ENCODE assay signal across 8 cellular contexts in genomic region chr15:69394556-69395282, GRCh38. TPM values are rescaled to one million over a fixed set of nuclear protein-coding genes. Genes with fewer than 3 reads are reported as not detected.
DNase-seq lines count a peak whose midpoint lies in the region; ATAC-seq, FAIRE-seq and TF ChIP-seq lines count a peak whose summit lies in the region.

No MANE protein-coding gene starts in this region.

- POLR2A ChIA-PET in AG04450 (lab: Yijun Ruan, JAX), result interaction anchor here (0.5 to 0.6 kb wide), 2 partner anchors 50 to 69 kb away, joined by 3 read pairs; no protein-coding TSS in a partner anchor

- peaks cover 2% of the 10 kb centered on the region for H3K9me3 Mint-ChIP-seq in astrocyte (ENCODE audit: unreplicated experiment)

- no peak for TF ChIP-seq POLR2A in gastrocnemius medialis (IDR thresholded peaks at IDR 0.05)

- intact Hi-C loops in gastrocnemius medialis (cut with DNase I; ENCODE audit: low total_unique reads), result loop anchor here (1.0 kb wide), 1 partner anchor 335 kb away; no protein-coding TSS in a partner anchor

- CTCF ChIA-PET in AG04450 (lab: Charles Lee), result interaction anchor here (0.6 to 3.5 kb wide), 28 partner anchors 8 to 1174 kb away, joined by 3 to 48 read pairs (median 4); partner anchors contain the start of genes GLCE and KIF23

- FAIRE-seq in astrocyte (lab: Jason Lieb, UNC), result no peak

- H3K9ac ChIP-seq in astrocyte (ENCODE audit: low read length), result no peak overlapping the region

- H3K4me1 ChIP-seq in astrocyte (ENCODE audit: insufficient read depth, low read length), result peaks cover 25% of the 10 kb centered on the region
- H3K4me1 ChIP-seq in hepatocyte (ENCODE audit: insufficient read depth), result peaks cover 6% of the 10 kb centered on the region
- no peaks in the 10 kb centered on the region for H3K4me1 ChIP-seq in gastrocnemius medialis

- H3K4me1 Mint-ChIP-seq in astrocyte (ENCODE audit: low read depth, unreplicated experiment), result peaks cover 22% of the 10 kb centered on the region

- peaks cover 3% of the 10 kb centered on the region for H3K36me3 Mint-ChIP-seq in astrocyte (ENCODE audit: low read depth, unreplicated experiment)

- H3K27me3 Mint-ChIP-seq in astrocyte (ENCODE audit: low read depth, unreplicated experiment), result peaks cover 4% of the 10 kb centered on the region

- in situ Hi-C loops in gastrocnemius medialis (cut with MboI; ENCODE audit: low sequenced_read_pairs in 4 of 4), result loop anchor here in 1 of 4 donors (5.0 kb wide), 1 partner anchor 337 kb away; no protein-coding TSS in a partner anchor

- no peaks in the 10 kb centered on the region for H3K9me2 ChIP-seq in hepatocyte (replicated peaks; ENCODE audit: insufficient read depth)

- WGBS in hepatocyte (ENCODE audit: low lambda C conversion rate, missing lambda C conversion rate), result 29% methylated on average over 34 of the region's 36 CpGs

- H3K4me3 ChIP-seq in AG04450 (ENCODE audit: low read depth, low read length) (no peak overlapping the region), MG63 (no peak overlapping the region), astrocyte (ENCODE audit: insufficient read depth, low read depth, low read length) (no peak overlapping the region), hepatocyte (no peak overlapping the region), gastrocnemius medialis (no peak overlapping the region)

- H3K27me3 ChIP-seq in AG04450 (ENCODE audit: control insufficient read depth, insufficient read depth, low read length) (no peaks in the 10 kb centered on the region), MG63 (no peaks in the 10 kb centered on the region), astrocyte (ENCODE audit: insufficient read depth, low read length) (no peaks in the 10 kb centered on the region), hepatocyte (no peaks in the 10 kb centered on the region), gastrocnemius medialis (no peaks in the 10 kb centered on the region)

- H3K4me2 ChIP-seq in astrocyte (ENCODE audit: low read length), result peak overlapping the region; percentile 46
- peak overlapping the region; percentile 49 for H3K4me2 ChIP-seq in hepatocyte

- H2AFZ ChIP-seq in astrocyte (ENCODE audit: low read depth, low read length) (no peak overlapping the region), hepatocyte (no peak overlapping the region)

- H3K9me3 ChIP-seq in AG04450 (ENCODE audit: control insufficient read depth, insufficient read depth, low read length) (no peaks in the 10 kb centered on the region), MG63 (no peaks in the 10 kb centered on the region), astrocyte (ENCODE audit: insufficient read depth, low read depth, low read length) (no peaks in the 10 kb centered on the region), hepatocyte (ENCODE audit: low read depth) (no peaks in the 10 kb centered on the region), gastrocnemius medialis (no peaks in the 10 kb centered on the region)

- H4K20me1 ChIP-seq in astrocyte (ENCODE audit: insufficient read depth, low read length) (peaks cover 52% of the 10 kb centered on the region), hepatocyte (ENCODE audit: insufficient read depth, poor library complexity, severe bottlenecking) (no peaks in the 10 kb centered on the region)

- H3K79me2 ChIP-seq in astrocyte (ENCODE audit: insufficient read depth, low read length) (no peaks in the 10 kb centered on the region), hepatocyte (no peaks in the 10 kb centered on the region)

- DNase-seq in AG04450 (ENCODE audit: low read depth, low spot score), result no peak
- peak; percentile 75 for DNase-seq in MG63
- DNase-seq in T1000 (lab: John Stamatoyannopoulos, UW), result peak; percentile 64
- peak; percentile 32 for DNase-seq in astrocyte (ENCODE audit: low read depth)
- DNase-seq in hepatocyte (ENCODE audit: low spot score), result peak; percentile 87
- DNase-seq in gastrocnemius medialis, result peak; percentile 25 to 51

- peak overlapping the region; percentile 81 for H3K27ac Mint-ChIP-seq in astrocyte (ENCODE audit: unreplicated experiment)

- H3K36me3 ChIP-seq in MG63, result peaks cover 12% of the 10 kb centered on the region
- H3K36me3 ChIP-seq in astrocyte (ENCODE audit: insufficient read depth, low read length), result no peaks in the 10 kb centered on the region
- no peaks in the 10 kb centered on the region for H3K36me3 ChIP-seq in hepatocyte (replicated peaks; ENCODE audit: insufficient read depth, low read depth)
- H3K36me3 ChIP-seq in gastrocnemius medialis, result no peaks in the 10 kb centered on the region

- H3K27ac ChIP-seq in AG04450 (ENCODE audit: low read depth, low read length), result peak overlapping the region; percentile 11
- H3K27ac ChIP-seq in astrocyte (ENCODE audit: low read depth, low read length), result no peak overlapping the region
- H3K27ac ChIP-seq in hepatocyte, result no peak overlapping the region
- no peak overlapping the region for H3K27ac ChIP-seq in gastrocnemius medialis

- peak; percentile 48 for ATAC-seq in GM18511 (IDR thresholded peaks at IDR 0.05; ENCODE audit: unreplicated experiment)
- ATAC-seq in gastrocnemius medialis, result peak; percentile 66 to 79
- no peak for ATAC-seq in HG03097 (IDR thresholded peaks at IDR 0.05; ENCODE audit: low FRiP score, unreplicated experiment)

- no peak overlapping the region for H3K4me3 Mint-ChIP-seq in astrocyte (ENCODE audit: unreplicated experiment)

- TF ChIP-seq CTCF in AG04450 (IDR thresholded peaks at IDR 0.05; ENCODE audit: low read depth, low read length) (peak; percentile 95), astrocyte (IDR thresholded peaks at IDR 0.05; ENCODE audit: insufficient read depth, low read depth, low read length) (peak; percentile 78), hepatocyte (IDR thresholded peaks at IDR 0.05; ENCODE audit: poor library complexity) (peak; percentile 94), gastrocnemius medialis (IDR thresholded peaks at IDR 0.05 in 4 of 5, conservative IDR thresholded peaks at IDR 0.05 in 1 of 5) (peak; percentile 71 to 96 (median 88))

RNA-seq across cellular contexts. Expression of gene KIF23, which starts 19.4 kb away (rescaled TPM):
- polyA plus RNA-seq in AG04450 (2011; rRNA removed) (14.6 and 20.0 TPM in 2 replicates), hepatocyte (7.6 and 14.1 TPM in 2 replicates)
- polyA minus RNA-seq in AG04450 (2011; rRNA and poly(A)+ RNA removed), result 17.5 and 18.2 TPM in 2 replicates
- total RNA-seq in MG63 (2014; rRNA removed; shearing (Covaris generic); ENCODE audit: low replicate concordance), result 33.8 and 75.8 TPM in 2 replicates
- total RNA-seq in astrocyte (8.1 and 11.8 TPM in 2 replicates), hepatocyte (12.0 and 13.9 TPM in 2 replicates), gastrocnemius medialis (under 1 TPM in 2 of 4 donors, not detected in 2; 0.47 to 0.81 TPM)

RNA-seq across cellular contexts. Expression of gene RPLP1, which starts 57.9 kb away (rescaled TPM):
- polyA plus RNA-seq in AG04450 (2011; rRNA removed), result 722 and 1,256 TPM in 2 replicates
- polyA minus RNA-seq in AG04450 (2011; rRNA and poly(A)+ RNA removed), result 229 and 299 TPM in 2 replicates
- total RNA-seq in MG63 (2014; rRNA removed; shearing (Covaris generic); ENCODE audit: low replicate concordance), result 100 and 227 TPM in 2 replicates
- 1,331 and 1,465 TPM in 2 replicates for total RNA-seq in astrocyte
- 210 and 218 TPM in 2 replicates for total RNA-seq in hepatocyte
- polyA plus RNA-seq in hepatocyte, result 803 and 884 TPM in 2 replicates
- total RNA-seq in gastrocnemius medialis, result 1,000 to 10,000 TPM in 1 of 4 donors, 100 to 1,000 TPM in 3; 849 to 1,174 (median 925) TPM
